ENCODE assay signal across 30 cellular contexts in genomic region chr12:122997343-122998250, GRCh38.
"Had no signal": no experiment of that assay in that cellular context is flagged by ENCODE, and none has a peak within 500 bp of the region (broad histone marks: within the 10 kb centered on the region; RNA-seq: fewer than 3 reads in every experiment).

No MANE protein-coding gene starts in this region.

- H3K27me3 Mint-ChIP-seq: activated CD4-positive, alpha-beta memory T cell treated with anti-CD3 and anti-CD28 coated beads for 36 hours; activated CD4-positive, alpha-beta T cell treated with anti-CD3 and anti-CD28 coated beads, Interleukin-2, amount 10 ng/mL, durations not matched to agents 24 days and 14 days had no signal

- ATAC-seq: activated T-cell treated with anti-CD3 and anti-CD28 coated beads, Interleukin-2, amount 50 U/mL, for 4 hours; body of pancreas; SK-N-SH treated with all-trans-retinoic acid at 6 μM for 48 hours; WTC11 had no signal

- H3K4me3 Mint-ChIP-seq: activated CD4-positive, alpha-beta memory T cell treated with anti-CD3 and anti-CD28 coated beads for 36 hours; activated CD4-positive, alpha-beta T cell treated with anti-CD3 and anti-CD28 coated beads, Interleukin-2, amount 10 ng/mL, durations not matched to agents 24 days and 14 days; activated T-cell treated with anti-CD3 and anti-CD28 coated beads, Interleukin-2, amount 50 U/mL, for 4 hours; T-helper 2 cell treated with Interferon-gamma antibody and Interleukin-4, amounts not matched to agents 5 μg/mL and 100 μg/mL, for 36 hours; WTC11 had no signal

- H3K27me3 ChIP-seq: ascending aorta, body of pancreas, Peyer's patch, SJSA1 had no signal

- H3K9me3 Mint-ChIP-seq: activated CD4-positive, alpha-beta memory T cell treated with anti-CD3 and anti-CD28 coated beads for 36 hours; activated CD4-positive, alpha-beta T cell treated with anti-CD3 and anti-CD28 coated beads, Interleukin-2, amount 10 ng/mL, durations not matched to agents 24 days and 14 days; activated T-cell treated with anti-CD3 and anti-CD28 coated beads, Interleukin-2, amount 50 U/mL, for 4 hours; T-helper 2 cell treated with Interferon-gamma antibody and Interleukin-4, amounts not matched to agents 5 μg/mL and 100 μg/mL, for 36 hours; WTC11 had no signal

- H3K36me3 Mint-ChIP-seq: activated CD4-positive, alpha-beta memory T cell treated with anti-CD3 and anti-CD28 coated beads for 36 hours; WTC11 had no signal

- H3K36me3 ChIP-seq: SJSA1 had no signal

- H3K9me3 ChIP-seq: ascending aorta, body of pancreas, Peyer's patch, SJSA1 had no signal

- DNase-seq: activated CD4-positive, alpha-beta memory T cell treated with anti-CD3 and anti-CD28 coated beads for 36 hours; activated CD4-positive, alpha-beta T cell treated with anti-CD3 and anti-CD28 coated beads, Interleukin-2, amount 10 ng/mL, durations not matched to agents 24 days and 14 days; activated CD4-positive, CD25-positive, alpha-beta regulatory T cell treated with anti-CD3 and anti-CD28 coated beads, Interleukin-2, amount 50 U/mL, for 72 hours; activated CD8-positive, alpha-beta memory T cell treated with anti-CD3 and anti-CD28 coated beads for 24 hours; activated gamma-delta T cell; activated naive CD4-positive, alpha-beta T cell treated with anti-CD3 and anti-CD28 coated beads, Interleukin-2, amount 50 U/mL, for 16 hours; activated T-cell treated with anti-CD3 and anti-CD28 coated beads, Interleukin-2, amount 50 U/mL, for 4 hours; amniotic stem cell; body of pancreas; central memory CD4-positive, alpha-beta T cell; Kasumi-1; KBM-7; NCI-H1048; NCI-H146; NCI-H187 treated with DMSO at 0.1 percent for 48 hours; NCI-H2171; NCI-H226; NCI-H510A; NCI-H526 treated with DMSO at 0.1 percent for 48 hours; NCI-H82; OCI-M1; Peyer's patch; SHP77; SW 1271 had no signal

- H3K27ac Mint-ChIP-seq: activated CD4-positive, alpha-beta memory T cell treated with anti-CD3 and anti-CD28 coated beads for 36 hours; activated CD4-positive, alpha-beta T cell treated with anti-CD3 and anti-CD28 coated beads, Interleukin-2, amount 10 ng/mL, durations not matched to agents 24 days and 14 days; T-helper 2 cell treated with Interferon-gamma antibody and Interleukin-4, amounts not matched to agents 5 μg/mL and 100 μg/mL, for 36 hours; WTC11 had no signal

- H3K4me1 ChIP-seq: ascending aorta, body of pancreas, SJSA1 had no signal

- H3K4me1 Mint-ChIP-seq: WTC11 had no signal

- H3K27ac ChIP-seq: ascending aorta, body of pancreas, Peyer's patch, RWPE1, SJSA1 had no signal

- H3K4me3 ChIP-seq: ascending aorta, body of pancreas, Peyer's patch, SJSA1 had no signal
